In genomic region chr15:70142072-70142321, GRCh38 we compare ENCODE assay signal across 2 cellular contexts.
A peak's percentile ranks its signal among the peaks of the same experiment; 100 is the strongest.
TF ChIP-seq lines count a peak whose summit lies in the region.

No MANE protein-coding gene starts in this region.

TF ChIP-seq in SK-N-SH, 30 proteins besides CTCF, POLR2A, EP300 and RAD21 (continued from another document):
- 0 out of 2 replicates have a peak, but pooled peaks have one; percentile 39 for TF ChIP-seq PBX3 (IDR thresholded peaks at IDR 0.05)

TF ChIP-seq in endothelial cell of umbilical vein, 7 proteins besides CTCF, POLR2A, EP300 and RAD21:
- TF ChIP-seq EZH2 (IDR thresholded peaks at IDR 0.05; ENCODE audit: borderline replicate concordance, low read depth, low read length, severe bottlenecking) (no peak), FOS (IDR thresholded peaks at IDR 0.05; ENCODE audit: borderline replicate concordance, insufficient read depth, low read length) (no peak), GATA2 (IDR thresholded peaks at IDR 0.05; ENCODE audit: insufficient read depth, insufficient read length, low read depth, low read length) (no peak), MYC (IDR thresholded peaks at IDR 0.05; ENCODE audit: low read depth, low read length) (no peak), POLR2AphosphoS5 (IDR thresholded peaks at IDR 0.05; ENCODE audit: insufficient read depth, low read depth, low read length) (no peak), JUN (IDR thresholded peaks at IDR 0.05; ENCODE audit: borderline replicate concordance, insufficient read depth, insufficient read length, low read depth) (no peak), MAX (IDR thresholded peaks at IDR 0.05; ENCODE audit: insufficient read depth, insufficient read length) (no peak)
TF ChIP-seq in endothelial cell of umbilical vein: peak in this region for 0.
